In the genomic region with DNA sequence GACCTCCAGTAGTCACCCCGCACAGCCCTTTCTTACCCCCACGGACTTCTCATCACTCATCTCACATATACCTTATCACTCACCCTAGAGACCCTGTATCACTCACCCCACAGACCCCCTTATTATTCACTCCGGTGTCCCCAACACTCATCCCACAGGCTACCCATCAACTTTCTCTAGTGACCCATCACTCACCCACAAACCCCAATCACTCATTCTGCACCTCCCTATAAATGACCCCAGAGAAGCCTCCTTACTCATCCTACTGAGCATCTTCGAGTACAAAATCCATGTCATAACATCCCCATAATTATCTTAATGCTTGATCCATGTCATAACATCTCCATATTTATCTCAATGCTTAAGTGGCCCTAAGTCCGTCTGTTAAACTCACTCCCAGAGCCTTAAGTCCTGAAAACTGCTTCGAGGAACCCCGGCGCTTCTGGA, we compare ENCODE assay signal across 8 cellular contexts. TPM values are rescaled to one million over a fixed set of nuclear protein-coding genes. Genes with fewer than 3 reads are reported as not detected.
DNase-seq lines count a peak whose midpoint lies in the region; ATAC-seq and TF ChIP-seq lines count a peak whose summit lies in the region.

No MANE protein-coding gene starts in this region.

- TF ChIP-seq CTCF in activated B cell treated with CpG ODN at 0.5 μM for 24 hours (IDR thresholded peaks at IDR 0.05): no peak

- POLR2A ChIA-PET in activated B cell treated with CpG ODN at 0.5 μM for 24 hours (lab: Charles Lee): interaction anchor here (0.6 to 1.6 kb wide), 7 partner anchors 66 to 292 kb away, joined by 3 to 4 read pairs (median 3); partner anchors contain the start of gene CDK16

- CTCF ChIA-PET in activated B cell treated with CpG ODN at 0.5 μM for 24 hours (lab: Charles Lee): interaction anchor here (0.6 kb wide), 2 partner anchors 41 to 99 kb away, joined by 3 read pairs; no protein-coding TSS in a partner anchor

- peak overlapping the region; percentile 92 for H3K27ac Mint-ChIP-seq in activated B cell treated with CpG ODN at 0.5 μM for 24 hours

- H3K27ac ChIP-seq in BLaER1 treated with 17β-estradiol and CSF1 and Interleukin-3, amounts not matched to agents 10 nM and 100 nM: peak overlapping the region; percentile 88 to 97 (median 91); a peak in 21 of 22 replicates
- H3K27ac ChIP-seq in substantia nigra (ENCODE audit: low read depth, low read length, poor library complexity, severe bottlenecking): peak overlapping the region; percentile 79

- H3K36me3 Mint-ChIP-seq in activated B cell treated with CpG ODN at 0.5 μM for 24 hours (ENCODE audit: low read depth): peaks cover 5% of the 10 kb centered on the region

- ATAC-seq in GM21786 (IDR thresholded peaks at IDR 0.05; ENCODE audit: unreplicated experiment) (peak; percentile 10), activated B cell treated with CpG ODN at 0.5 μM for 24 hours (ENCODE audit: low read depth) (no peak), GM18858 (IDR thresholded peaks at IDR 0.05; ENCODE audit: unreplicated experiment) (no peak)

- peaks cover 12 to 51% (median 33%) of the 10 kb centered on the region in 11 experiments; a peak in 20 of 22 replicates for H3K27me3 ChIP-seq in BLaER1 treated with 17β-estradiol and CSF1 and Interleukin-3, amounts not matched to agents 10 nM and 100 nM

- 0 out of 22 replicates have a peak, but pooled peaks cover 0 to 5% (median 0%) of the 10 kb centered on the region in 11 experiments for H3K9me3 ChIP-seq in BLaER1 treated with 17β-estradiol and CSF1 and Interleukin-3, amounts not matched to agents 10 nM and 100 nM (replicated peaks in 1 of 11)

- peak overlapping the region; percentile 87 to 94 (median 92) for H3K9ac ChIP-seq in BLaER1 treated with 17β-estradiol and CSF1 and Interleukin-3, amounts not matched to agents 10 nM and 100 nM

- peaks cover 45% of the 10 kb centered on the region for H3K4me1 Mint-ChIP-seq in activated B cell treated with CpG ODN at 0.5 μM for 24 hours

- H3K4me1 ChIP-seq in BLaER1 treated with 17β-estradiol and CSF1 and Interleukin-3, amounts not matched to agents 10 nM and 100 nM: peaks cover 25 to 46% (median 34%) of the 10 kb centered on the region in 10 experiments

- H3K4me3 ChIP-seq in BLaER1 treated with 17β-estradiol and CSF1 and Interleukin-3, amounts not matched to agents 10 nM and 100 nM: peak overlapping the region; percentile 56 to 76 (median 68)
- H3K4me3 ChIP-seq in iPS-11a (ENCODE audit: low read depth, low read length): peak overlapping the region; percentile 63

- H4K20me1 ChIP-seq in BLaER1 treated with 17β-estradiol and CSF1 and Interleukin-3, amounts not matched to agents 10 nM and 100 nM: peaks cover 0 to 4% (median 0%) of the 10 kb centered on the region in 11 experiments; a peak in 2 of 22 replicates

- H3K4me2 ChIP-seq in BLaER1 treated with 17β-estradiol and CSF1 and Interleukin-3, amounts not matched to agents 10 nM and 100 nM: peak overlapping the region; percentile 49 to 88 (median 75)

- H3K36me3 ChIP-seq in BLaER1 treated with 17β-estradiol and CSF1 and Interleukin-3, amounts not matched to agents 10 nM and 100 nM: no peaks in the 10 kb centered on the region

- no peak for DNase-seq in activated B cell treated with CpG ODN at 0.5 μM for 24 hours
- peak in 1 of 49 donors; percentile 1 for DNase-seq in substantia nigra (lab: John Stamatoyannopoulos, UW)
- no peak for DNase-seq in NCI-H1930 (lab: John Stamatoyannopoulos, UW)
- DNase-seq in SW 1271 (lab: John Stamatoyannopoulos, UW): no peak

- peak overlapping the region; percentile 90 for H3K4me3 Mint-ChIP-seq in activated B cell treated with CpG ODN at 0.5 μM for 24 hours

- intact Hi-C loops in activated B cell treated with CpG ODN at 0.5 μM for 24 hours (cut with micrococcal nuclease): loop anchor here (2.0 kb wide), 7 partner anchors 41 to 291 kb away; partner anchors contain the start of genes ARAF, CDK16, USP11 and UXT

- no peaks in the 10 kb centered on the region for H3K27me3 Mint-ChIP-seq in activated B cell treated with CpG ODN at 0.5 μM for 24 hours

- H3K9me3 Mint-ChIP-seq in activated B cell treated with CpG ODN at 0.5 μM for 24 hours: no peaks in the 10 kb centered on the region

RNA-seq across cellular contexts. Expression of gene ZNF41, which starts 0.9 kb away (rescaled TPM):
- total RNA-seq in activated B cell treated with CpG ODN at 0.5 μM for 24 hours: 15.4 and 19.2 TPM in 2 replicates
